1 cellular context compared by ENCODE assay signal in the genomic region with DNA sequence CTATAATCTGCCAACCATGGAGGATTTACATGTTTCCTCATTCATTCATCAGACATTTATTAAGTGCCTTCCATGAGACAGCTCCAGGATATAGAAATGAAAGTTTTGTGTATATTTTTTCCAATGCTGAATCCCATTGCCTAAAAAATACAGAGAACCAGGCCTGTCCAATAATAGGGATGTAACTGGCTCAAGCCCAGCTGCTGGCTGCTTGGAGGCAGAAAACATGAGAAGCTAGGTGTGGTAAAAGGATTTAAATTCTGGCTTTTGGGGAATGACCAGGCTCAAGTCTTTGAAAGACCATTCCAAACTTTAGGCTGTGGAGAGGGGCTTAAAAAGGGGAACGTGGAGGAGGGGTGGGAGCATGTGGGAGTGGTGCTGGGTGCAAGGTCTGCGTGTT.
TF ChIP-seq lines count a peak whose summit lies in the region.

No MANE protein-coding gene starts in this region.

TF ChIP-seq in GM23338, 12 proteins besides CTCF, POLR2A, EP300 and RAD21:
- no peak for TF ChIP-seq STAT1 (IDR thresholded peaks at IDR 0.05; ENCODE audit: unreplicated experiment)
- TF ChIP-seq ETS1 (IDR thresholded peaks at IDR 0.05): no peak
- TF ChIP-seq ZNF462 (CRISPR knock-in tag; IDR thresholded peaks at IDR 0.05): no peak
- no peak for TF ChIP-seq REST (IDR thresholded peaks at IDR 0.05; ENCODE audit: unreplicated experiment)
- TF ChIP-seq ZNF331 (CRISPR knock-in tag; IDR thresholded peaks at IDR 0.05; ENCODE audit: low read depth): no peak
- TF ChIP-seq JUNB (IDR thresholded peaks at IDR 0.05; ENCODE audit: unreplicated experiment): no peak
- TF ChIP-seq NANOG (IDR thresholded peaks at IDR 0.05; ENCODE audit: borderline replicate concordance): no peak
- TF ChIP-seq CREB1 (CRISPR knock-in tag; IDR thresholded peaks at IDR 0.05; ENCODE audit: low read depth): no peak
- no peak for TF ChIP-seq EZH2 (IDR thresholded peaks at IDR 0.05; ENCODE audit: low read depth, unreplicated experiment)
- TF ChIP-seq EZH2phosphoT487 (IDR thresholded peaks at IDR 0.05; ENCODE audit: unreplicated experiment): no peak
- no peak for TF ChIP-seq POLR2AphosphoS5 (IDR thresholded peaks at IDR 0.05; ENCODE audit: low read depth)
- TF ChIP-seq ZNF114 (CRISPR knock-in tag; IDR thresholded peaks at IDR 0.05): no peak
